Comparison of ENCODE assay signal across 21 cellular contexts in the genomic region with DNA sequence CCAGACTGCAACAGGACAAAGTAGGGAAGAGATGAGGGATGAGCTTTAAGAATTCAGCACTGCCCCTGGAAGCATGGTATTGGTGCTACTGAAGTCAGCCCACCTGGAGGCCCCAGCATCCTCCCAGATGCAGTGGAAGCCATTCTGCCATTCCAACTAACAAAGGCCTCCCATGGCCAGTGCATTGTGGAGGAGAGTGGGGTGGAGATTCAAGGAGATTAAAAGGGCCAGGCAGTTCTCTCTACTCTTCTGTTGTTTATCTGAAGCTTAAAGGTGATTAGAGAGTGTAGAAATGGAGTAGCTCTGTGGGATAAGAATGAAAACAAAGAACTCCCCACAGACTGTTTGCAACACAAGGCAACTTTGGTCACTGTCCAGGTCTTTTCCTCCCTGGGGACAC. TPM values are rescaled to one million over a fixed set of nuclear protein-coding genes. Genes with fewer than 3 reads are reported as not detected.
"Had no signal": no experiment of that assay in that cellular context is flagged by ENCODE, and none has a peak within 500 bp of the region (broad histone marks: within the 10 kb centered on the region; RNA-seq: fewer than 3 reads in every experiment).

No MANE protein-coding gene starts in this region.

- H3K27me3 ChIP-seq: body of pancreas, right lobe of liver, tibial artery had no signal

- DNase-seq: activated B cell treated with CpG ODN at 0.5 μM for 24 hours; activated CD4-positive, alpha-beta T cell treated with anti-CD3 and anti-CD28 coated beads for 36 hours; activated CD4-positive, alpha-beta T cell treated with anti-CD3 and anti-CD28 coated beads, Interleukin-2, amount 50 U/mL, for 4 hours; activated CD8-positive, alpha-beta memory T cell treated with anti-CD3 and anti-CD28 coated beads, Interleukin-2, amount 50 U/mL, for 48 hours; activated naive CD4-positive, alpha-beta T cell treated with anti-CD3 and anti-CD28 coated beads, Interleukin-2, amount 10 ng/mL, durations not matched to agents 7 days and 5 days; activated T-cell treated with anti-CD3 and anti-CD28 coated beads, Interleukin-2, amount 50 U/mL, for 4 hours; anterior cingulate cortex; body of pancreas; dermis blood vessel endothelial cell; effector CD8-positive, alpha-beta T cell; foreskin melanocyte; left ventricle myocardium superior; mammary epithelial cell; nephron progenitor cell; nucleus accumbens; right lobe of liver; stimulated activated CD4-positive, alpha-beta T cell treated with anti-CD3 and anti-CD28 coated beads, Interleukin-1b, Interleukin-23, amount 100 ng/mL, for 48 hours; stimulated activated naive CD8-positive, alpha-beta T cell treated with anti-CD3 and anti-CD28 coated beads, Interleukin-15, amount 100 ng/mL, for 72 hours; T-helper 9 cell had no signal

- H3K36me3 ChIP-seq: tibial artery had no signal

- H3K4me1 ChIP-seq: body of pancreas had no signal

- H3K9me3 ChIP-seq: body of pancreas, right lobe of liver, tibial artery had no signal

- H3K27ac ChIP-seq: body of pancreas, right lobe of liver, skin epidermis, tibial artery had no signal

- H3K4me3 ChIP-seq: body of pancreas, right lobe of liver, skin epidermis, tibial artery had no signal

- ATAC-seq: activated CD4-positive, alpha-beta T cell treated with anti-CD3 and anti-CD28 coated beads for 36 hours; activated T-cell treated with anti-CD3 and anti-CD28 coated beads, Interleukin-2, amount 50 U/mL, for 4 hours; body of pancreas; left ventricle myocardium superior; stimulated activated naive CD8-positive, alpha-beta T cell treated with anti-CD3 and anti-CD28 coated beads, Interleukin-15, amount 100 ng/mL, for 72 hours had no signal

RNA-seq across cellular contexts. Expression of a gene that starts 24.1 kb away (rescaled TPM):
- total RNA-seq: activated B cell treated with CpG ODN at 0.5 μM for 24 hours had no signal
